Comparison of ENCODE assay signal across 11 cellular contexts in genomic region chr2:38634684-38635083, GRCh38. TPM values are rescaled to one million over a fixed set of nuclear protein-coding genes. Genes with fewer than 3 reads are reported as not detected.
DNase-seq lines count a peak whose midpoint lies in the region; ATAC-seq lines count a peak whose summit lies in the region.
"Had no signal": no experiment of that assay in that cellular context is flagged by ENCODE, and none has a peak within 500 bp of the region (broad histone marks: within the 10 kb centered on the region; RNA-seq: fewer than 3 reads in every experiment).

No MANE protein-coding gene starts in this region.

- peak overlapping the region; percentile 29 for H3K27ac Mint-ChIP-seq in activated T-helper 1 cell treated with anti-CD3 and anti-CD28 coated beads, Interleukin-12 subunit alpha, Interleukin-12 subunit beta, Interleukin-2, Interleukin-4 antibody, amounts not matched to agents 30 ng/mL and 10 ng/mL and 1 ng/mL, durations not matched to agents 14 hours and 24 hours and 36 hours

- ATAC-seq in GM18508 (IDR thresholded peaks at IDR 0.05; ENCODE audit: insufficient read depth, unreplicated experiment): peak; percentile 87
- ATAC-seq in GM21619 (IDR thresholded peaks at IDR 0.05; ENCODE audit: unreplicated experiment): peak; percentile 89
- ATAC-seq in HG03520 (IDR thresholded peaks at IDR 0.05; ENCODE audit: unreplicated experiment): peak; percentile 94
- ATAC-seq in sciatic nerve: no peak

- H2AK5ac ChIP-seq in mesenchymal stem cell (ENCODE audit: low read length, severe bottlenecking): no peak overlapping the region

- peaks cover 2% of the 10 kb centered on the region for H3K36me3 Mint-ChIP-seq in activated T-helper 1 cell treated with anti-CD3 and anti-CD28 coated beads, Interleukin-12 subunit alpha, Interleukin-12 subunit beta, Interleukin-2, Interleukin-4 antibody, amounts not matched to agents 30 ng/mL and 10 ng/mL and 1 ng/mL, durations not matched to agents 14 hours and 24 hours and 36 hours (ENCODE audit: low read depth)

- no peak overlapping the region for H3K14ac ChIP-seq in mesenchymal stem cell (ENCODE audit: low read length in 2 of 2)

- no peak overlapping the region for H4K8ac ChIP-seq in mesenchymal stem cell (ENCODE audit: low read length)

- H3K4me2 ChIP-seq in mesenchymal stem cell (ENCODE audit: low read length, poor library complexity, severe bottlenecking): no peak overlapping the region

- no peak for DNase-seq in activated T-helper 1 cell treated with anti-CD3 and anti-CD28 coated beads, Interleukin-12 subunit alpha, Interleukin-12 subunit beta, Interleukin-2, Interleukin-4 antibody, amounts not matched to agents 30 ng/mL and 10 ng/mL and 1 ng/mL, durations not matched to agents 14 hours and 24 hours and 36 hours (ENCODE audit: low spot score)
- no peak for DNase-seq in sciatic nerve (ENCODE audit: low spot score)
- no peak for DNase-seq in central memory CD4-positive, alpha-beta T cell
- no peak for DNase-seq in mesenchymal stem cell
- no peak for DNase-seq in dedifferentiated amniotic fluid mesenchymal stem cell (ENCODE audit: extremely low spot score)
- DNase-seq: activated CD4-positive, alpha-beta T cell treated with anti-CD3 and anti-CD28 coated beads, Interleukin-2, amount 50 U/mL, for 48 hours; GDM1; NCI-H1930 had no signal

- H3K79me1 ChIP-seq in mesenchymal stem cell (replicated peaks; ENCODE audit: low read length, poor library complexity, severe bottlenecking): no peaks in the 10 kb centered on the region

- H3K9ac ChIP-seq in mesenchymal stem cell (ENCODE audit: low read length): no peak overlapping the region

- H2BK12ac ChIP-seq in mesenchymal stem cell (ENCODE audit: low read length in 2 of 2): no peak overlapping the region

- H3K4ac ChIP-seq in mesenchymal stem cell (ENCODE audit: low read depth in 1 of 2, low read length in 2 of 2): no peak overlapping the region

- no peak overlapping the region for H3K27ac ChIP-seq in mesenchymal stem cell (ENCODE audit: low read length, poor library complexity, severe bottlenecking)

- peaks cover 4% of the 10 kb centered on the region for H3K9me3 Mint-ChIP-seq in activated T-helper 1 cell treated with anti-CD3 and anti-CD28 coated beads, Interleukin-12 subunit alpha, Interleukin-12 subunit beta, Interleukin-2, Interleukin-4 antibody, amounts not matched to agents 30 ng/mL and 10 ng/mL and 1 ng/mL, durations not matched to agents 14 hours and 24 hours and 36 hours

- no peaks in the 10 kb centered on the region for H3K36me3 ChIP-seq in mesenchymal stem cell (ENCODE audit: control insufficient read depth in 1 of 2, insufficient read depth in 2 of 2, low read depth in 1 of 2, low read length in 2 of 2)

- H2BK5ac ChIP-seq in mesenchymal stem cell (ENCODE audit: low read depth, low read length, poor library complexity, severe bottlenecking): no peak overlapping the region

- no peak overlapping the region for H3K23ac ChIP-seq in mesenchymal stem cell (ENCODE audit: low read length in 2 of 2)

- no peaks in the 10 kb centered on the region for H3K9me3 ChIP-seq in mesenchymal stem cell (ENCODE audit: control insufficient read depth, low read length)

- no peak overlapping the region for H2BK15ac ChIP-seq in mesenchymal stem cell (ENCODE audit: low read depth, poor library complexity, severe bottlenecking)

- H3K4me1 Mint-ChIP-seq in activated T-helper 1 cell treated with anti-CD3 and anti-CD28 coated beads, Interleukin-12 subunit alpha, Interleukin-12 subunit beta, Interleukin-2, Interleukin-4 antibody, amounts not matched to agents 30 ng/mL and 10 ng/mL and 1 ng/mL, durations not matched to agents 14 hours and 24 hours and 36 hours (ENCODE audit: low read depth): peaks cover 44% of the 10 kb centered on the region

- H3K18ac ChIP-seq in mesenchymal stem cell (ENCODE audit: low read depth in 1 of 2, low read length in 2 of 2): no peak overlapping the region

- no peak overlapping the region for H3K4me3 ChIP-seq in mesenchymal stem cell (ENCODE audit: insufficient read depth in 1 of 2, low read depth in 1 of 2, low read length in 2 of 2)

- intact Hi-C loops in activated T-helper 1 cell treated with anti-CD3 and anti-CD28 coated beads, Interleukin-12 subunit alpha, Interleukin-12 subunit beta, Interleukin-2, Interleukin-4 antibody, amounts not matched to agents 30 ng/mL and 10 ng/mL and 1 ng/mL, durations not matched to agents 14 hours and 24 hours and 36 hours (cut with micrococcal nuclease): loop anchor here (2.0 kb wide), 1 partner anchor 18 kb away; no protein-coding TSS in a partner anchor
- intact Hi-C loops in sciatic nerve (cut with DNase I): no loop called here

- H2AFZ ChIP-seq in mesenchymal stem cell (ENCODE audit: low read depth, low read length): no peak overlapping the region

- H4K91ac ChIP-seq in mesenchymal stem cell (ENCODE audit: low read length): no peak overlapping the region

- no peaks in the 10 kb centered on the region for H3K4me1 ChIP-seq in mesenchymal stem cell (ENCODE audit: control insufficient read depth, insufficient read depth, low read depth, low read length)

- no peaks in the 10 kb centered on the region for H3K27me3 ChIP-seq in mesenchymal stem cell (ENCODE audit: control insufficient read depth in 1 of 2, insufficient read depth in 1 of 2, low read length in 2 of 2)

- WGBS in mesenchymal stem cell: 68% methylated on average over 3 of the region's 3 CpGs

- H3K27me3 Mint-ChIP-seq in activated T-helper 1 cell treated with anti-CD3 and anti-CD28 coated beads, Interleukin-12 subunit alpha, Interleukin-12 subunit beta, Interleukin-2, Interleukin-4 antibody, amounts not matched to agents 30 ng/mL and 10 ng/mL and 1 ng/mL, durations not matched to agents 14 hours and 24 hours and 36 hours (ENCODE audit: insufficient read depth): no peaks in the 10 kb centered on the region

- no peak overlapping the region for H2BK120ac ChIP-seq in mesenchymal stem cell (ENCODE audit: low read depth, low read length)

- no peak overlapping the region for H3K4me3 Mint-ChIP-seq in activated T-helper 1 cell treated with anti-CD3 and anti-CD28 coated beads, Interleukin-12 subunit alpha, Interleukin-12 subunit beta, Interleukin-2, Interleukin-4 antibody, amounts not matched to agents 30 ng/mL and 10 ng/mL and 1 ng/mL, durations not matched to agents 14 hours and 24 hours and 36 hours

RNA-seq across cellular contexts. Expression of gene GALM, which starts 31.2 kb away (rescaled TPM):
- 77.0 and 78.4 TPM in 2 replicates for total RNA-seq in activated T-helper 1 cell treated with anti-CD3 and anti-CD28 coated beads, Interleukin-12 subunit alpha, Interleukin-12 subunit beta, Interleukin-2, Interleukin-4 antibody, amounts not matched to agents 30 ng/mL and 10 ng/mL and 1 ng/mL, durations not matched to agents 14 hours and 24 hours and 36 hours
- 14.6 TPM for total RNA-seq in sciatic nerve
- polyA plus RNA-seq in mesenchymal stem cell (2013, experiment 1 of 2): 10.1 TPM
- polyA plus RNA-seq in mesenchymal stem cell (2013, experiment 2 of 2): 10.3 TPM

RNA-seq across cellular contexts. Expression of gene HNRNPLL, which starts 32.0 kb away (rescaled TPM):
- 85.8 and 91.5 TPM in 2 replicates for total RNA-seq in activated T-helper 1 cell treated with anti-CD3 and anti-CD28 coated beads, Interleukin-12 subunit alpha, Interleukin-12 subunit beta, Interleukin-2, Interleukin-4 antibody, amounts not matched to agents 30 ng/mL and 10 ng/mL and 1 ng/mL, durations not matched to agents 14 hours and 24 hours and 36 hours
- total RNA-seq in sciatic nerve: 50.2 TPM
- 23.5 TPM for polyA plus RNA-seq in mesenchymal stem cell (2013, experiment 1 of 2)
- polyA plus RNA-seq in mesenchymal stem cell (2013, experiment 2 of 2): 24.4 TPM
